1 cellular context compared by ENCODE assay signal in the genomic region with DNA sequence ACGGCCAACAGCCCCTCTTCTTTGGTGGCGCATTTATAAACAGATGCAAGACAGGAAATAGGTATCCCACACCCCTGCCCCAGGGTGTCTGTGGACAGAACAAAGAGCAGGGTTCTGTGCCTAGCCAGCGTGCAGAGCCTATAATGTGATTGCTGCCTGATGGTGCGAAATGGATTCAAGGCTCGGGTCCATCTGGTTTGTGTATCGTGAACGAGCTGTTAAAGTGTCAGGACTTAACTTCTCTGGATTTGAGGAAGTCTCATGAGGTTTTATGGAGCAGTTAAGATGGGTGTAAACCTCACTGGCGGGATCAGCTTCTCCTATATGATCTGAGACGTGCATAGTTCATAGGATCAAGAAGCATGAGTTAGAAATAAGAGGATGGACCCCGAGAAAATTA.
TF ChIP-seq lines count a peak whose summit lies in the region.

No MANE protein-coding gene starts in this region.

TF ChIP-seq in HepG2, 621 proteins besides CTCF, POLR2A, EP300 and RAD21 (continued from another document):
- TF ChIP-seq, protein P1, sequence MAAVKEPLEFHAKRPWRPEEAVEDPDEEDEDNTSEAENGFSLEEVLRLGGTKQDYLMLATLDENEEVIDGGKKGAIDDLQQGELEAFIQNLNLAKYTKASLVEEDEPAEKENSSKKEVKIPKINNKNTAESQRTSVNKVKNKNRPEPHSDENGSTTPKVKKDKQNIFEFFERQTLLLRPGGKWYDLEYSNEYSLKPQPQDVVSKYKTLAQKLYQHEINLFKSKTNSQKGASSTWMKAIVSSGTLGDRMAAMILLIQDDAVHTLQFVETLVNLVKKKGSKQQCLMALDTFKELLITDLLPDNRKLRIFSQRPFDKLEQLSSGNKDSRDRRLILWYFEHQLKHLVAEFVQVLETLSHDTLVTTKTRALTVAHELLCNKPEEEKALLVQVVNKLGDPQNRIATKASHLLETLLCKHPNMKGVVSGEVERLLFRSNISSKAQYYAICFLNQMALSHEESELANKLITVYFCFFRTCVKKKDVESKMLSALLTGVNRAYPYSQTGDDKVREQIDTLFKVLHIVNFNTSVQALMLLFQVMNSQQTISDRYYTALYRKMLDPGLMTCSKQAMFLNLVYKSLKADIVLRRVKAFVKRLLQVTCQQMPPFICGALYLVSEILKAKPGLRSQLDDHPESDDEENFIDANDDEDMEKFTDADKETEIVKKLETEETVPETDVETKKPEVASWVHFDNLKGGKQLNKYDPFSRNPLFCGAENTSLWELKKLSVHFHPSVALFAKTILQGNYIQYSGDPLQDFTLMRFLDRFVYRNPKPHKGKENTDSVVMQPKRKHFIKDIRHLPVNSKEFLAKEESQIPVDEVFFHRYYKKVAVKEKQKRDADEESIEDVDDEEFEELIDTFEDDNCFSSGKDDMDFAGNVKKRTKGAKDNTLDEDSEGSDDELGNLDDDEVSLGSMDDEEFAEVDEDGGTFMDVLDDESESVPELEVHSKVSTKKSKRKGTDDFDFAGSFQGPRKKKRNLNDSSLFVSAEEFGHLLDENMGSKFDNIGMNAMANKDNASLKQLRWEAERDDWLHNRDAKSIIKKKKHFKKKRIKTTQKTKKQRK (IDR thresholded peaks at IDR 0.05; ENCODE audit: low read length), result no peak
- TF ChIP-seq, protein P2, sequence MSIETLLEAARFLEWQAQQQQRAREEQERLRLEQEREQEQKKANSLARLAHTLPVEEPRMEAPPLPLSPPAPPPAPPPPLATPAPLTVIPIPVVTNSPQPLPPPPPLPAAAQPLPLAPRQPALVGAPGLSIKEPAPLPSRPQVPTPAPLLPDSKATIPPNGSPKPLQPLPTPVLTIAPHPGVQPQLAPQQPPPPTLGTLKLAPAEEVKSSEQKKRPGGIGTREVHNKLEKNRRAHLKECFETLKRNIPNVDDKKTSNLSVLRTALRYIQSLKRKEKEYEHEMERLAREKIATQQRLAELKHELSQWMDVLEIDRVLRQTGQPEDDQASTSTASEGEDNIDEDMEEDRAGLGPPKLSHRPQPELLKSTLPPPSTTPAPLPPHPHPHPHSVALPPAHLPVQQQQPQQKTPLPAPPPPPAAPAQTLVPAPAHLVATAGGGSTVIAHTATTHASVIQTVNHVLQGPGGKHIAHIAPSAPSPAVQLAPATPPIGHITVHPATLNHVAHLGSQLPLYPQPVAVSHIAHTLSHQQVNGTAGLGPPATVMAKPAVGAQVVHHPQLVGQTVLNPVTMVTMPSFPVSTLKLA (IDR thresholded peaks at IDR 0.05), result no peak
- TF ChIP-seq ZNF879 (CRISPR knock-in tag; IDR thresholded peaks at IDR 0.05) (no peak), ZFY (CRISPR knock-in tag; IDR thresholded peaks at IDR 0.05) (no peak), DNMT3B (CRISPR knock-in tag; conservative IDR thresholded peaks at IDR 0.05) (no peak), ZNF644 (CRISPR knock-in tag; IDR thresholded peaks at IDR 0.05; ENCODE audit: low read depth) (no peak), MAFK (conservative IDR thresholded peaks at IDR 0.05 in 1 of 2, IDR thresholded peaks at IDR 0.05 in 1 of 2; ENCODE audit: low read length in 2 of 2) (no peak), ZEB1 (IDR thresholded peaks at IDR 0.05; ENCODE audit: insufficient replicate concordance, low read depth) (no peak), ZNF841 (CRISPR knock-in tag; IDR thresholded peaks at IDR 0.05; ENCODE audit: borderline replicate concordance) (no peak), FLYWCH1 (CRISPR knock-in tag; IDR thresholded peaks at IDR 0.05) (no peak)
- TF ChIP-seq, protein P3, sequence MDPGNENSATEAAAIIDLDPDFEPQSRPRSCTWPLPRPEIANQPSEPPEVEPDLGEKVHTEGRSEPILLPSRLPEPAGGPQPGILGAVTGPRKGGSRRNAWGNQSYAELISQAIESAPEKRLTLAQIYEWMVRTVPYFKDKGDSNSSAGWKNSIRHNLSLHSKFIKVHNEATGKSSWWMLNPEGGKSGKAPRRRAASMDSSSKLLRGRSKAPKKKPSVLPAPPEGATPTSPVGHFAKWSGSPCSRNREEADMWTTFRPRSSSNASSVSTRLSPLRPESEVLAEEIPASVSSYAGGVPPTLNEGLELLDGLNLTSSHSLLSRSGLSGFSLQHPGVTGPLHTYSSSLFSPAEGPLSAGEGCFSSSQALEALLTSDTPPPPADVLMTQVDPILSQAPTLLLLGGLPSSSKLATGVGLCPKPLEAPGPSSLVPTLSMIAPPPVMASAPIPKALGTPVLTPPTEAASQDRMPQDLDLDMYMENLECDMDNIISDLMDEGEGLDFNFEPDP (CRISPR knock-in tag; conservative IDR thresholded peaks at IDR 0.05), result no peak
- TF ChIP-seq, protein P4, sequence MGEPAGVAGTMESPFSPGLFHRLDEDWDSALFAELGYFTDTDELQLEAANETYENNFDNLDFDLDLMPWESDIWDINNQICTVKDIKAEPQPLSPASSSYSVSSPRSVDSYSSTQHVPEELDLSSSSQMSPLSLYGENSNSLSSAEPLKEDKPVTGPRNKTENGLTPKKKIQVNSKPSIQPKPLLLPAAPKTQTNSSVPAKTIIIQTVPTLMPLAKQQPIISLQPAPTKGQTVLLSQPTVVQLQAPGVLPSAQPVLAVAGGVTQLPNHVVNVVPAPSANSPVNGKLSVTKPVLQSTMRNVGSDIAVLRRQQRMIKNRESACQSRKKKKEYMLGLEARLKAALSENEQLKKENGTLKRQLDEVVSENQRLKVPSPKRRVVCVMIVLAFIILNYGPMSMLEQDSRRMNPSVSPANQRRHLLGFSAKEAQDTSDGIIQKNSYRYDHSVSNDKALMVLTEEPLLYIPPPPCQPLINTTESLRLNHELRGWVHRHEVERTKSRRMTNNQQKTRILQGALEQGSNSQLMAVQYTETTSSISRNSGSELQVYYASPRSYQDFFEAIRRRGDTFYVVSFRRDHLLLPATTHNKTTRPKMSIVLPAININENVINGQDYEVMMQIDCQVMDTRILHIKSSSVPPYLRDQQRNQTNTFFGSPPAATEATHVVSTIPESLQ (CRISPR knock-in tag; conservative IDR thresholded peaks at IDR 0.05), result no peak
- TF ChIP-seq, protein P5, sequence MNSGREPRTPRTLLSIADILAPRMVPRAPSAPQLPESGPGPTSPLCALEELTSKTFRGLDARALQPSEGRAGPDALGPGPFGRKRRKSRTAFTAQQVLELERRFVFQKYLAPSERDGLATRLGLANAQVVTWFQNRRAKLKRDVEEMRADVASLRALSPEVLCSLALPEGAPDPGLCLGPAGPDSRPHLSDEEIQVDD (CRISPR knock-in tag; IDR thresholded peaks at IDR 0.05; ENCODE audit: borderline replicate concordance), result no peak
